ENCODE assay signal across 2 cellular contexts in the genomic region with DNA sequence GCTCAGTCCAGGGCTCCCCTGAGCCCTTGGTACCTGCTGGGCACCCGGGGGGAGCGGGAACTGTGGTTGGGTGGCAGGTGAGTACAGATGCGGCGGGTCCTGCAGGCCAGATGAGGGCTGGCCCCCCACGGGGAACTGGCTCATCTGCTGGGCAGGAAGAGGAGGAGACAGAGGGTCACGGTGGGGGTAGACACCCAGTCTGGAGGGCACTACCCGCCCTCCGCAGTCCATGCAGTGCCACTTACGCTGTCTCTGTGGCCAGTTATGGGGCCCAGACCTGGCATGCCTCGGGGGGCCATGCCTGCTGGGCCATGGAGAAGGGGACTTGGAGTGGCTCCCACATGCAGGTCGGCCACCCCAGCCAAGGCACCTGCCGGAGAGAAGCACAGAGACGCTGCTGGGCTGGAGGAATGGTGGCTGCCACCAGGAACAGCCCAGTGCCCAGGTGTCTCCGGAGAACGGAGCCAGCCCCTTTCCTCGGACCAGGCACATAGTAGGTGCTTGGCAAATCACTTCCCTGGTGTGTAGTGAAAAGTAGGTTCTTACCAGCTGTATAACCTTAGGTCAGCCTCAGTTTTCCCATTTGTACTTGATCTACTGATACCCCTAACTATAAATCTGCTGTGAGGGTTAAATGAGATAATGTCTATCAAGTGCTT.
A peak's percentile ranks its signal among the peaks of the same experiment; 100 is the strongest.
TF ChIP-seq lines count a peak whose summit lies in the region.

No MANE protein-coding gene starts in this region.

TF ChIP-seq in WTC11, 78 proteins besides CTCF, POLR2A, EP300 and RAD21:
- TF ChIP-seq GRHL2 (CRISPR knock-in tag; IDR thresholded peaks at IDR 0.05; ENCODE audit: insufficient replicate concordance, severe bottlenecking): no peak
- no peak for TF ChIP-seq NFYB (CRISPR knock-in tag; conservative IDR thresholded peaks at IDR 0.05; ENCODE audit: low read depth)
- no peak for TF ChIP-seq CBFB (CRISPR knock-in tag; IDR thresholded peaks at IDR 0.05; ENCODE audit: low read depth)
- TF ChIP-seq ZNF138 (CRISPR knock-in tag; conservative IDR thresholded peaks at IDR 0.05): no peak
- no peak for TF ChIP-seq TP53 (CRISPR knock-in tag; IDR thresholded peaks at IDR 0.05)
- no peak for TF ChIP-seq ZNF232 (CRISPR knock-in tag; IDR thresholded peaks at IDR 0.05)
- TF ChIP-seq, protein P1, sequence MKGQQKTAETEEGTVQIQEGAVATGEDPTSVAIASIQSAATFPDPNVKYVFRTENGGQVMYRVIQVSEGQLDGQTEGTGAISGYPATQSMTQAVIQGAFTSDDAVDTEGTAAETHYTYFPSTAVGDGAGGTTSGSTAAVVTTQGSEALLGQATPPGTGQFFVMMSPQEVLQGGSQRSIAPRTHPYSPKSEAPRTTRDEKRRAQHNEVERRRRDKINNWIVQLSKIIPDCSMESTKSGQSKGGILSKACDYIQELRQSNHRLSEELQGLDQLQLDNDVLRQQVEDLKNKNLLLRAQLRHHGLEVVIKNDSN (CRISPR knock-in tag; IDR thresholded peaks at IDR 0.05): no peak
- no peak for TF ChIP-seq ETV6 (CRISPR knock-in tag; IDR thresholded peaks at IDR 0.05)
- TF ChIP-seq, protein P2, sequence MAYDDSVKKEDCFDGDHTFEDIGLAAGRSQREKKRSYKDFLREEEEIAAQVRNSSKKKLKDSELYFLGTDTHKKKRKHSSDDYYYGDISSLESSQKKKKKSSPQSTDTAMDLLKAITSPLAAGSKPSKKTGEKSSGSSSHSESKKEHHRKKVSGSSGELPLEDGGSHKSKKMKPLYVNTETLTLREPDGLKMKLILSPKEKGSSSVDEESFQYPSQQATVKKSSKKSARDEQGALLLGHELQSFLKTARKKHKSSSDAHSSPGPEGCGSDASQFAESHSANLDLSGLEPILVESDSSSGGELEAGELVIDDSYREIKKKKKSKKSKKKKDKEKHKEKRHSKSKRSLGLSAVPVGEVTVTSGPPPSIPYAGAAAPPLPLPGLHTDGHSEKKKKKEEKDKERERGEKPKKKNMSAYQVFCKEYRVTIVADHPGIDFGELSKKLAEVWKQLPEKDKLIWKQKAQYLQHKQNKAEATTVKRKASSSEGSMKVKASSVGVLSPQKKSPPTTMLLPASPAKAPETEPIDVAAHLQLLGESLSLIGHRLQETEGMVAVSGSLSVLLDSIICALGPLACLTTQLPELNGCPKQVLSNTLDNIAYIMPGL (CRISPR knock-in tag; IDR thresholded peaks at IDR 0.05): no peak
- TF ChIP-seq, protein P3, sequence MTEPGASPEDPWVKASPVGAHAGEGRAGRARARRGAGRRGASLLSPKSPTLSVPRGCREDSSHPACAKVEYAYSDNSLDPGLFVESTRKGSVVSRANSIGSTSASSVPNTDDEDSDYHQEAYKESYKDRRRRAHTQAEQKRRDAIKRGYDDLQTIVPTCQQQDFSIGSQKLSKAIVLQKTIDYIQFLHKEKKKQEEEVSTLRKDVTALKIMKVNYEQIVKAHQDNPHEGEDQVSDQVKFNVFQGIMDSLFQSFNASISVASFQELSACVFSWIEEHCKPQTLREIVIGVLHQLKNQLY (CRISPR knock-in tag; IDR thresholded peaks at IDR 0.05): no peak
- no peak for TF ChIP-seq SOX15 (CRISPR knock-in tag; IDR thresholded peaks at IDR 0.05)
- TF ChIP-seq, protein P4, sequence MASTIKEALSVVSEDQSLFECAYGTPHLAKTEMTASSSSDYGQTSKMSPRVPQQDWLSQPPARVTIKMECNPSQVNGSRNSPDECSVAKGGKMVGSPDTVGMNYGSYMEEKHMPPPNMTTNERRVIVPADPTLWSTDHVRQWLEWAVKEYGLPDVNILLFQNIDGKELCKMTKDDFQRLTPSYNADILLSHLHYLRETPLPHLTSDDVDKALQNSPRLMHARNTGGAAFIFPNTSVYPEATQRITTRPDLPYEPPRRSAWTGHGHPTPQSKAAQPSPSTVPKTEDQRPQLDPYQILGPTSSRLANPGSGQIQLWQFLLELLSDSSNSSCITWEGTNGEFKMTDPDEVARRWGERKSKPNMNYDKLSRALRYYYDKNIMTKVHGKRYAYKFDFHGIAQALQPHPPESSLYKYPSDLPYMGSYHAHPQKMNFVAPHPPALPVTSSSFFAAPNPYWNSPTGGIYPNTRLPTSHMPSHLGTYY (CRISPR knock-in tag; IDR thresholded peaks at IDR 0.05): no peak
- no peak for TF ChIP-seq ZNF671 (CRISPR knock-in tag; IDR thresholded peaks at IDR 0.05)

TF ChIP-seq in HepG2, 621 proteins besides CTCF, POLR2A, EP300 and RAD21:
- TF ChIP-seq, protein P5, sequence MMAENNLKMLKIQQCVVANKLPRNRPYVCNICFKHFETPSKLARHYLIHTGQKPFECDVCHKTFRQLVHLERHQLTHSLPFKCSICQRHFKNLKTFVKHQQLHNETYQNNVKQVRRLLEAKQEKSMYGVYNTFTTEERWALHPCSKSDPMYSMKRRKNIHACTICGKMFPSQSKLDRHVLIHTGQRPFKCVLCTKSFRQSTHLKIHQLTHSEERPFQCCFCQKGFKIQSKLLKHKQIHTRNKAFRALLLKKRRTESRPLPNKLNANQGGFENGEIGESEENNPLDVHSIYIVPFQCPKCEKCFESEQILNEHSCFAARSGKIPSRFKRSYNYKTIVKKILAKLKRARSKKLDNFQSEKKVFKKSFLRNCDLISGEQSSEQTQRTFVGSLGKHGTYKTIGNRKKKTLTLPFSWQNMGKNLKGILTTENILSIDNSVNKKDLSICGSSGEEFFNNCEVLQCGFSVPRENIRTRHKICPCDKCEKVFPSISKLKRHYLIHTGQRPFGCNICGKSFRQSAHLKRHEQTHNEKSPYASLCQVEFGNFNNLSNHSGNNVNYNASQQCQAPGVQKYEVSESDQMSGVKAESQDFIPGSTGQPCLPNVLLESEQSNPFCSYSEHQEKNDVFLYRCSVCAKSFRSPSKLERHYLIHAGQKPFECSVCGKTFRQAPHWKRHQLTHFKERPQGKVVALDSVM (CRISPR knock-in tag; IDR thresholded peaks at IDR 0.05): no peak
- 0 out of 2 replicates have a peak, but pooled peaks have one; percentile 22 for TF ChIP-seq ZNF768 (CRISPR knock-in tag; IDR thresholded peaks at IDR 0.05)
